16 cellular contexts compared by ENCODE assay signal in the genomic region with DNA sequence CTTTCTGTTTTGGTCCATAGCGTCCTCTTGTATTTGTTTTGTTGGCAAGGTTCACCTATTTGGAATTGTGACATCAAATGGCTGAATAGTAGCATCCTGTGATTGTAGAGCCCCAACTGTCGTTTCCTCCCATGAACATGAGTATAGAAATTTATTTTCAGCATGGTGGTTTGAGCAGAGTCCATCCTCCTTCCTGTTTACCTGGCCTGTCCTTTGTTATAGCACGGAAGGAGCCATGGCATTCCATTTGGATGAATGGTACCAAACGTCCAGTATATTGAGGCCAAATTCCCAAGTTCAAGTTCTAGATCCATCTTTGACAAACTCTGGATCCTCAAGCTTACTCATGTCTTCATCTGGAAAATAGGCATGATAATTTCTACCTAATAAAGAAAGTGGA. TPM values are rescaled to one million over a fixed set of nuclear protein-coding genes. Genes with fewer than 3 reads are reported as not detected.
DNase-seq lines count a peak whose midpoint lies in the region; ATAC-seq and TF ChIP-seq lines count a peak whose summit lies in the region.
"Had no signal": no experiment of that assay in that cellular context is flagged by ENCODE, and none has a peak within 500 bp of the region (broad histone marks: within the 10 kb centered on the region; RNA-seq: fewer than 3 reads in every experiment).

No MANE protein-coding gene starts in this region.

- TF ChIP-seq CTCF in left ventricle myocardium inferior (IDR thresholded peaks at IDR 0.05; ENCODE audit: borderline replicate concordance) = no peak
- TF ChIP-seq CTCF in gastrocnemius medialis (IDR thresholded peaks at IDR 0.05 in 4 of 5, conservative IDR thresholded peaks at IDR 0.05 in 1 of 5) = no peak
- no peak for TF ChIP-seq CTCF in osteoblast (IDR thresholded peaks at IDR 0.05; ENCODE audit: extremely low read depth, low read depth, low read length)
- no peak for TF ChIP-seq CTCF in GM20000 (IDR thresholded peaks at IDR 0.05; ENCODE audit: extremely low read depth, missing control alignments)
- no peak for TF ChIP-seq CTCF in osteocyte (IDR thresholded peaks at IDR 0.05)

- in situ Hi-C loops in gastrocnemius medialis (cut with MboI; ENCODE audit: low sequenced_read_pairs in 4 of 4) = no loop called here

- H3K9me3 Mint-ChIP-seq in osteocyte (ENCODE audit: unreplicated experiment) = no peaks in the 10 kb centered on the region
- H3K9me3 Mint-ChIP-seq: GM23338 had no signal

- 75% methylated on average over 4 of the region's 4 CpGs for WGBS in right cardiac atrium

- H3K4me3 Mint-ChIP-seq in T-helper 17 cell (no peak overlapping the region), osteocyte (ENCODE audit: unreplicated experiment) (no peak overlapping the region)
- H3K4me3 Mint-ChIP-seq: GM23338 had no signal

- no peaks in the 10 kb centered on the region for H4K20me1 ChIP-seq in osteoblast (ENCODE audit: insufficient read depth, low read length)

- no peak overlapping the region for H2AFZ ChIP-seq in osteoblast (ENCODE audit: low read length)
- H2AFZ ChIP-seq: GM23338 had no signal

- H3K4me3 ChIP-seq in left ventricle myocardium inferior (no peak overlapping the region), right cardiac atrium (ENCODE audit: low read length) (no peak overlapping the region), gastrocnemius medialis (no peak overlapping the region), osteoblast (ENCODE audit: insufficient read depth, low read length) (no peak overlapping the region)
- H3K4me3 ChIP-seq: GM23338, Peyer's patch had no signal

- H3K9me3 ChIP-seq in left ventricle myocardium inferior (replicated peaks) (no peaks in the 10 kb centered on the region), T-helper 17 cell (ENCODE audit: control insufficient read depth, low read length, poor library complexity, severe bottlenecking) (no peaks in the 10 kb centered on the region), right cardiac atrium (ENCODE audit: control insufficient read depth, low read length) (no peaks in the 10 kb centered on the region), gastrocnemius medialis (no peaks in the 10 kb centered on the region), osteoblast (ENCODE audit: low read depth, low read length) (no peaks in the 10 kb centered on the region)
- H3K9me3 ChIP-seq: Peyer's patch had no signal

- H3K4me1 ChIP-seq in left ventricle myocardium inferior (peaks cover 41% of the 10 kb centered on the region), right cardiac atrium (ENCODE audit: control insufficient read depth, insufficient read depth, low read length) (peaks cover 7% of the 10 kb centered on the region), gastrocnemius medialis (no peaks in the 10 kb centered on the region), osteoblast (ENCODE audit: insufficient read depth, low read length) (no peaks in the 10 kb centered on the region)
- H3K4me1 ChIP-seq: Peyer's patch had no signal

- no peak overlapping the region for H3K4me2 ChIP-seq in osteoblast (ENCODE audit: insufficient read depth, low read length)
- H3K4me2 ChIP-seq: GM23338 had no signal

- H3K36me3 ChIP-seq in left ventricle myocardium inferior = no peaks in the 10 kb centered on the region
- H3K36me3 ChIP-seq in gastrocnemius medialis = no peaks in the 10 kb centered on the region
- no peaks in the 10 kb centered on the region for H3K36me3 ChIP-seq in osteoblast (ENCODE audit: insufficient read depth, low read length)
- H3K36me3 ChIP-seq: Peyer's patch had no signal

- no peaks in the 10 kb centered on the region for H3K27me3 Mint-ChIP-seq in T-helper 17 cell
- peaks cover 4% of the 10 kb centered on the region for H3K27me3 Mint-ChIP-seq in osteocyte (ENCODE audit: unreplicated experiment)

- DNase-seq in left ventricle myocardium inferior (no peak), cardiac septum (ENCODE audit: low spot score) (no peak), T-helper 17 cell (no peak), right cardiac atrium (no peak), gastrocnemius medialis (no peak), osteoblast (ENCODE audit: insufficient read length, low spot score, missing footprints) (no peak), GM20000 (ENCODE audit: low spot score) (no peak), osteocyte (ENCODE audit: extremely low spot score, unreplicated experiment) (no peak)
- DNase-seq: DMS79, NCI-H187 treated with DMSO at 0.1 percent for 48 hours, NCI-H2171, NCI-H446 treated with DMSO at 0.1 percent for 48 hours, NCI-H774, Peyer's patch, SIG-M5 had no signal

- TF ChIP-seq POLR2A in gastrocnemius medialis (IDR thresholded peaks at IDR 0.05) = no peak

- H3K27me3 ChIP-seq in left ventricle myocardium inferior (ENCODE audit: low read depth) = no peaks in the 10 kb centered on the region
- no peaks in the 10 kb centered on the region for H3K27me3 ChIP-seq in right cardiac atrium (ENCODE audit: control insufficient read depth, insufficient read depth)
- no peaks in the 10 kb centered on the region for H3K27me3 ChIP-seq in gastrocnemius medialis
- H3K27me3 ChIP-seq in osteoblast (ENCODE audit: insufficient read depth, low read length) = no peaks in the 10 kb centered on the region
- H3K27me3 ChIP-seq: Peyer's patch had no signal

- intact Hi-C loops in left ventricle myocardium inferior (cut with micrococcal nuclease) = no loop called here
- intact Hi-C loops in cardiac septum (cut with DNase I) = loop anchor here (5.0 kb wide), 1 partner anchor 90 kb away; no protein-coding TSS in a partner anchor
- intact Hi-C loops in right cardiac atrium (cut with DNase I) = no loop called here
- intact Hi-C loops in gastrocnemius medialis (cut with DNase I; ENCODE audit: low total_unique reads) = no loop called here

- ATAC-seq in T-helper 17 cell (no peak), right cardiac atrium (no peak), gastrocnemius medialis (peak in 1 of 2 donors; percentile 30)
- ATAC-seq: GM23338 had no signal

- no peaks in the 10 kb centered on the region for H3K79me2 ChIP-seq in osteoblast (ENCODE audit: insufficient read depth, low read length)

- H3K27ac Mint-ChIP-seq in T-helper 17 cell (peak overlapping the region; percentile 1), osteocyte (ENCODE audit: unreplicated experiment) (no peak overlapping the region)
- H3K27ac Mint-ChIP-seq: GM23338 had no signal

- H3K36me3 Mint-ChIP-seq in T-helper 17 cell (ENCODE audit: low read depth) (no peaks in the 10 kb centered on the region), osteocyte (ENCODE audit: unreplicated experiment) (no peaks in the 10 kb centered on the region)

- H3K4me1 Mint-ChIP-seq in T-helper 17 cell (peaks cover 37% of the 10 kb centered on the region), osteocyte (ENCODE audit: unreplicated experiment) (no peaks in the 10 kb centered on the region)

- H3K27ac ChIP-seq in left ventricle myocardium inferior (replicated peaks) = peak overlapping the region; percentile 78
- peak overlapping the region; percentile 27 for H3K27ac ChIP-seq in right cardiac atrium (ENCODE audit: low read length)
- peak overlapping the region; percentile 52 to 67 (median 63) for H3K27ac ChIP-seq in gastrocnemius medialis
- no peak overlapping the region for H3K27ac ChIP-seq in osteoblast (ENCODE audit: low read depth, low read length)
- H3K27ac ChIP-seq: Peyer's patch had no signal

RNA-seq across cellular contexts. Expression of gene RASGRF2, which starts 16.8 kb away (rescaled TPM):
- total RNA-seq in left ventricle myocardium inferior (4.8 TPM), cardiac septum (8.2 TPM), T-helper 17 cell (10 to 100 TPM; 21.3 to 32.3 TPM), right cardiac atrium (1 to 10 TPM; 3.0 to 5.0 (median 4.3) TPM), gastrocnemius medialis (1 to 10 TPM; 3.6 to 6.3 (median 4.8) TPM), osteoblast (under 0.01 and 0.29 TPM in 2 replicates), osteocyte (0.05 TPM in 2 replicates)
- 2.7 TPM for polyA plus RNA-seq in right cardiac atrium
